1 cellular context compared by ENCODE assay signal in genomic region chr12:6160049-6160649, GRCh38. TPM values are rescaled to one million over a fixed set of nuclear protein-coding genes. Genes with fewer than 3 reads are reported as not detected.
"Had no signal": no experiment of that assay in that cellular context is flagged by ENCODE, and none has a peak within 500 bp of the region (broad histone marks: within the 10 kb centered on the region; RNA-seq: fewer than 3 reads in every experiment).

No MANE protein-coding gene starts in this region.

RNA-seq across cellular contexts. Expression of gene VWF, which starts 35.7 kb away (rescaled TPM):
- polyA plus RNA-seq: cardiac muscle cell had no signal
